10 cellular contexts compared by ENCODE assay signal in genomic region chr15:60526127-60526616, GRCh38. TPM values are rescaled to one million over a fixed set of nuclear protein-coding genes. Genes with fewer than 3 reads are reported as not detected.
DNase-seq lines count a peak whose midpoint lies in the region; ATAC-seq and TF ChIP-seq lines count a peak whose summit lies in the region.
"Had no signal": no experiment of that assay in that cellular context is flagged by ENCODE, and none has a peak within 500 bp of the region (broad histone marks: within the 10 kb centered on the region; RNA-seq: fewer than 3 reads in every experiment).

No MANE protein-coding gene starts in this region.

- no peaks in the 10 kb centered on the region for H3K9me3 ChIP-seq in effector memory CD4-positive, alpha-beta T cell (ENCODE audit: control insufficient read depth, low read length)
- H3K9me3 ChIP-seq in gastrocnemius medialis = no peaks in the 10 kb centered on the region

- in situ Hi-C loops in gastrocnemius medialis (cut with MboI; ENCODE audit: low sequenced_read_pairs in 4 of 4) = no loop called here

- ATAC-seq in activated T-cell treated with anti-CD3 and anti-CD28 coated beads, Interleukin-2, amount 50 U/mL, for 72 hours (replicated peaks in 1 of 2) = peak; percentile 25 to 74
- ATAC-seq in gastrocnemius medialis (peak in 1 of 2 donors; percentile 63), GM21737 (IDR thresholded peaks at IDR 0.05; ENCODE audit: unreplicated experiment) (no peak)

- no peaks in the 10 kb centered on the region for H3K27me3 ChIP-seq in effector memory CD4-positive, alpha-beta T cell (replicated peaks; ENCODE audit: control insufficient read depth, insufficient read depth, low read length, poor library complexity, severe bottlenecking)
- no peaks in the 10 kb centered on the region for H3K27me3 ChIP-seq in gastrocnemius medialis

- H3K36me3 Mint-ChIP-seq in activated T-cell treated with anti-CD3 and anti-CD28 coated beads, Interleukin-2, amount 50 U/mL, for 72 hours (ENCODE audit: insufficient read depth in 2 of 2) = peaks cover 14 to 15% of the 10 kb centered on the region in 2 donors

- no peaks in the 10 kb centered on the region for H3K27me3 Mint-ChIP-seq in activated T-cell treated with anti-CD3 and anti-CD28 coated beads, Interleukin-2, amount 50 U/mL, for 72 hours (ENCODE audit: low read depth)

- H3K4me3 ChIP-seq in effector memory CD4-positive, alpha-beta T cell (ENCODE audit: insufficient read depth, low read depth, low read length, poor library complexity, severe bottlenecking) = no peak overlapping the region
- no peak overlapping the region for H3K4me3 ChIP-seq in gastrocnemius medialis
- H3K4me3 ChIP-seq: skin epidermis had no signal

- H3K27ac Mint-ChIP-seq in activated T-cell treated with anti-CD3 and anti-CD28 coated beads, Interleukin-2, amount 50 U/mL, for 72 hours = peak overlapping the region; percentile 92

- peak overlapping the region in 1 of 2 donors; percentile 48 for H3K4me3 Mint-ChIP-seq in activated T-cell treated with anti-CD3 and anti-CD28 coated beads, Interleukin-2, amount 50 U/mL, for 72 hours

- H3K36me3 ChIP-seq in effector memory CD4-positive, alpha-beta T cell (ENCODE audit: control insufficient read depth, insufficient read depth, low read length) = peaks cover 46% of the 10 kb centered on the region
- H3K36me3 ChIP-seq in gastrocnemius medialis = peaks cover 0 to 5% of the 10 kb centered on the region in 2 donors

- TF ChIP-seq CTCF in gastrocnemius medialis (IDR thresholded peaks at IDR 0.05 in 4 of 5, conservative IDR thresholded peaks at IDR 0.05 in 1 of 5) = no peak

- intact Hi-C loops in gastrocnemius medialis (cut with DNase I; ENCODE audit: low total_unique reads) (no loop called here), posterior cingulate gyrus (cut with DNase I) (no loop called here)

- no peaks in the 10 kb centered on the region for H3K9me3 Mint-ChIP-seq in activated T-cell treated with anti-CD3 and anti-CD28 coated beads, Interleukin-2, amount 50 U/mL, for 72 hours

- peak overlapping the region; percentile 73 for H3K27ac ChIP-seq in effector memory CD4-positive, alpha-beta T cell (ENCODE audit: insufficient read depth, low read length, poor library complexity, severe bottlenecking)
- peak overlapping the region; percentile 40 to 59 (median 48) for H3K27ac ChIP-seq in gastrocnemius medialis

- no peak for DNase-seq in activated T-cell treated with anti-CD3 and anti-CD28 coated beads, Interleukin-2, amount 50 U/mL, for 72 hours
- no peak for DNase-seq in activated T-cell treated with anti-CD3 and anti-CD28 coated beads for 4 hours
- peak; percentile 85 for DNase-seq in NCI-H526 treated with DMSO at 0.1 percent for 48 hours (lab: John Stamatoyannopoulos, UW)
- peak; percentile 33 to 60 (median 39) for DNase-seq in effector memory CD4-positive, alpha-beta T cell
- DNase-seq in gastrocnemius medialis = peak; percentile 50 to 55
- DNase-seq in midbrain (lab: John Stamatoyannopoulos, UW) = no peak
- no peak for DNase-seq in posterior cingulate gyrus
- DNase-seq: activated effector memory CD4-positive, alpha-beta T cell treated with Interleukin-2 at 50 U/mL for 16 hours had no signal

- H3K4me1 ChIP-seq in effector memory CD4-positive, alpha-beta T cell (ENCODE audit: control insufficient read depth, insufficient read depth, low read length, poor library complexity, severe bottlenecking) = peaks cover 23% of the 10 kb centered on the region
- peaks cover 46 to 47% of the 10 kb centered on the region in 2 donors for H3K4me1 ChIP-seq in gastrocnemius medialis

- no peak for TF ChIP-seq POLR2A in gastrocnemius medialis (IDR thresholded peaks at IDR 0.05)

- peaks cover 33% of the 10 kb centered on the region for H3K4me1 Mint-ChIP-seq in activated T-cell treated with anti-CD3 and anti-CD28 coated beads, Interleukin-2, amount 50 U/mL, for 72 hours (ENCODE audit: low read depth)

RNA-seq across cellular contexts. Expression of gene ICE2, which starts 47.2 kb away (rescaled TPM):
- 10 to 100 TPM; 81.5 to 91.7 TPM for total RNA-seq in activated T-cell treated with anti-CD3 and anti-CD28 coated beads, Interleukin-2, amount 50 U/mL, for 72 hours
- total RNA-seq in gastrocnemius medialis = 10 to 100 TPM in 3 of 4 donors, 1 to 10 TPM in 1; 5.8 to 19.0 (median 14.3) TPM

Comparison
In these comparisons a context has a peak if more than half of its experiments do, and no peak if none do; other contexts are left out.
1. DNase-seq: peak in NCI-H526 treated with DMSO at 0.1 percent for 48 hours (single experiment), effector memory CD4-positive, alpha-beta T cell (3 of 3) and gastrocnemius medialis (2 of 2); none in activated T-cell treated with anti-CD3 and anti-CD28 coated beads, Interleukin-2, amount 50 U/mL, for 72 hours (0 of 2), activated T-cell treated with anti-CD3 and anti-CD28 coated beads for 4 hours (single experiment), midbrain (single experiment) and posterior cingulate gyrus (0 of 10).
2. RNA of gene ICE2, which starts 47.2 kb away (total RNA-seq): 81.5 to 91.7 TPM in activated T-cell treated with anti-CD3 and anti-CD28 coated beads, Interleukin-2, amount 50 U/mL, for 72 hours; 5.8 to 19.0 TPM in gastrocnemius medialis; every median in the first group is over 4 times any median in the second.